In the genomic region with DNA sequence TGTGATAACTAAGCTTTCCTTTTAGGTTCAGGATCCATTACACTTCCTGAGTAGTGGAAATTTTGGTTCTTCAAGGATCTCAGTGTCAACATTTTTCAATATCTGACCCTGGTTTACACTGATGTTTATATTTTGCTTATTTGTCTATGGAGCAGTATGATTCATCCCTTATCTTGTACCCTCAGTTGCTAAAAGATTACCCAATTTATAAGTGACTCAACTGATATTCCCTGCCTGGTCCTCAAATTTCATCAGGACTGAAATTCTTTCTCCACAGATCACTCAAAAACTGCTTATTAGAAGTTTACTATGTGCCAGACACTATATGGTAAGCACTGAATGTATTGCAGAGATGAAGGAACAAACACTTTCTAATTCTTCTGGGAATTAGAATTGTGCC, we compare ENCODE assay signal across 14 cellular contexts.
DNase-seq lines count a peak whose midpoint lies in the region; ATAC-seq and TF ChIP-seq lines count a peak whose summit lies in the region.
"Had no signal": no experiment of that assay in that cellular context is flagged by ENCODE, and none has a peak within 500 bp of the region (broad histone marks: within the 10 kb centered on the region; RNA-seq: fewer than 3 reads in every experiment).

No MANE protein-coding gene starts in this region.

- peak; percentile 22 for DNase-seq in HPDE6-E6E7 (ENCODE audit: extremely low spot score)
- peak; percentile 49 for DNase-seq in PC-3
- DNase-seq in cardiac fibroblast (ENCODE audit: low read depth in 2 of 2): peak; percentile 2 to 18
- peak; percentile 24 for DNase-seq in non-pigmented ciliary epithelial cell (ENCODE audit: low read depth)
- no peak for DNase-seq in NCI-H748 (lab: John Stamatoyannopoulos, UW; ENCODE audit: unreplicated experiment)
- no peak for DNase-seq in substantia nigra (lab: John Stamatoyannopoulos, UW)
- DNase-seq: DMS153, NCI-H1105, NCI-H187, NCI-H446, NCI-H774, Peyer's patch had no signal

- H3K27ac ChIP-seq in PC-3 (ENCODE audit: low read length): no peak overlapping the region
- no peak overlapping the region for H3K27ac ChIP-seq in substantia nigra (ENCODE audit: low read depth, low read length, poor library complexity, severe bottlenecking)
- H3K27ac ChIP-seq: BLaER1 treated with 17β-estradiol and CSF1 and Interleukin-3, amounts not matched to agents 10 nM and 100 nM; Peyer's patch had no signal

- H3K27me3 ChIP-seq in PC-3 (ENCODE audit: low read length): no peaks in the 10 kb centered on the region
- H3K27me3 ChIP-seq: BLaER1 treated with 17β-estradiol and CSF1 and Interleukin-3, amounts not matched to agents 10 nM and 100 nM; Peyer's patch had no signal

- H3F3A ChIP-seq in PC-3 (ENCODE audit: low read length, unreplicated experiment): peaks cover 4% of the 10 kb centered on the region

- no peaks in the 10 kb centered on the region for H4K20me1 ChIP-seq in PC-3 (ENCODE audit: low read length)
- H4K20me1 ChIP-seq: BLaER1 treated with 17β-estradiol and CSF1 and Interleukin-3, amounts not matched to agents 10 nM and 100 nM had no signal

- CTCF ChIA-PET in PC-3 (lab: Charles Lee): no interaction called here

- intact Hi-C loops in PC-3 (cut with micrococcal nuclease): no loop called here

- peak overlapping the region; percentile 20; the same call in 1 of the 2 replicates for H3K4me2 ChIP-seq in PC-3 (ENCODE audit: low read length)
- H3K4me2 ChIP-seq: BLaER1 treated with 17β-estradiol and CSF1 and Interleukin-3, amounts not matched to agents 10 nM and 100 nM had no signal

- TF ChIP-seq CTCF in PC-3 (conservative IDR thresholded peaks at IDR 0.05; ENCODE audit: low read depth, low read length): no peak
- no peak for TF ChIP-seq CTCF in cardiac fibroblast (IDR thresholded peaks at IDR 0.05; ENCODE audit: low read depth, low read length)

- BruUV-seq in PC-3 (replicated peaks; lab: Mats Ljungman, UMichigan): no TSS peak

- H3K9ac ChIP-seq in PC-3 (ENCODE audit: low read length): no peak overlapping the region
- H3K9ac ChIP-seq: BLaER1 treated with 17β-estradiol and CSF1 and Interleukin-3, amounts not matched to agents 10 nM and 100 nM had no signal

- peaks cover 26% of the 10 kb centered on the region for H3K4me1 ChIP-seq in PC-3 (ENCODE audit: insufficient read depth, low read length)
- H3K4me1 ChIP-seq: Peyer's patch had no signal

- POLR2A ChIA-PET in PC-3 (lab: Charles Lee; ENCODE audit: unreplicated experiment): no interaction called here

- no peaks in the 10 kb centered on the region for H3K79me2 ChIP-seq in PC-3 (ENCODE audit: low read length)

- no peaks in the 10 kb centered on the region for H3K9me2 ChIP-seq in PC-3 (replicated peaks; ENCODE audit: low read length)

- H3K9me3 ChIP-seq in PC-3 (ENCODE audit: low read length): no peaks in the 10 kb centered on the region
- H3K9me3 ChIP-seq: BLaER1 treated with 17β-estradiol and CSF1 and Interleukin-3, amounts not matched to agents 10 nM and 100 nM; Peyer's patch had no signal

- ATAC-seq in PC-3 (no peak), HG03571 (IDR thresholded peaks at IDR 0.05; ENCODE audit: unreplicated experiment) (no peak)

- H3K36me3 ChIP-seq in PC-3 (ENCODE audit: low read depth, low read length): no peaks in the 10 kb centered on the region
- H3K36me3 ChIP-seq: BLaER1 treated with 17β-estradiol and CSF1 and Interleukin-3, amounts not matched to agents 10 nM and 100 nM; Peyer's patch had no signal

- no peak overlapping the region for H3K4me3 ChIP-seq in PC-3 (ENCODE audit: low read length)
- H3K4me3 ChIP-seq in cardiac fibroblast (replicated peaks in 1 of 2; ENCODE audit: low read depth in 2 of 2, low read length in 2 of 2): no peak overlapping the region
- H3K4me3 ChIP-seq: BLaER1 treated with 17β-estradiol and CSF1 and Interleukin-3, amounts not matched to agents 10 nM and 100 nM; Peyer's patch had no signal

- H2AFZ ChIP-seq in PC-3 (ENCODE audit: low read length): no peak overlapping the region

Comparison
In these comparisons a context has a peak if more than half of its experiments do, and no peak if none do; other contexts are left out.
1. DNase-seq: peak in HPDE6-E6E7 (single experiment), PC-3 (single experiment), cardiac fibroblast (2 of 2) and non-pigmented ciliary epithelial cell (single experiment); none in NCI-H748 (single experiment) and substantia nigra (0 of 49).